In the genomic region with DNA sequence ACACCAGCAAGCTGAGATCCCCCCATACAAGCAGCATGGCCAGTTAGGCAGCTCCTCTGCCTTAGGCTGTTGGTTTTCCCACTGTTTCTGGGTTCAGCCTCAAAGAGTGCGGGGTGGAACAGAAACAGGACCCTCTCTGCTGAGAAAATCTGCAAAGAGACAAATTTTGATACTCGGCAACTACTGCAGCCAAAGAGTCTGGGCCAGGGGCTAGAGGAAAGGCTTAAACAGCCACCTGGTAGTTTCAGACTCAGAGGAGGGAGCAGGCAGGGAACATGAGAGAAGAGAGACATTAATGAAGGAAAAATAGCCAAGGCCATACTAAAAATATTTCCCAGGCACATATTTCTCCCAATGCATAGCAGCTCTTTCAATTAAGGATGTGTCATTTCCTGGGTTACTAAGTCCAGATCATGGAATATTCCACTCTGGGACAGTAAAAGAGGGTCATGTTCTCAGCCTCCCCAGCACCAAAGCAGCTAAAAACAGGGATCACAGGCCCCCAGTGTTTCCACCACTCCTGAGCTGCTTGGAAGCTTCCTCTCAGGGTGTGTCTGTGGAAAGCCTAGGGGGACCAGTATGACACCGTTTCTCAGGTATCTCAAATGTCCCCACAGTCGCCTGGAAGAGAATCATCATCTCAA, we compare ENCODE assay signal across 1 cellular context.
A peak's percentile ranks its signal among the peaks of the same experiment; 100 is the strongest.
TF ChIP-seq lines count a peak whose summit lies in the region.

No MANE protein-coding gene starts in this region.

TF ChIP-seq in HepG2, 621 proteins besides CTCF, POLR2A, EP300 and RAD21 (continued from another document):
- TF ChIP-seq ZNF790 (CRISPR knock-in tag; IDR thresholded peaks at IDR 0.05; ENCODE audit: borderline replicate concordance) (no peak), ZNF547 (CRISPR knock-in tag; IDR thresholded peaks at IDR 0.05) (no peak), PRDM10 (CRISPR knock-in tag; IDR thresholded peaks at IDR 0.05; ENCODE audit: low read depth) (0 out of 2 replicates have a peak, but pooled peaks have one; percentile 32), ZBED4 (CRISPR knock-in tag; IDR thresholded peaks at IDR 0.05; ENCODE audit: borderline replicate concordance) (no peak), HHEX (CRISPR knock-in tag; IDR thresholded peaks at IDR 0.05) (no peak), ZKSCAN8 (CRISPR knock-in tag; IDR thresholded peaks at IDR 0.05; ENCODE audit: borderline replicate concordance) (no peak), RBM22 (optimal IDR thresholded peaks at IDR 0.05; ENCODE audit: low read length) (peak; percentile 49)
TF ChIP-seq in HepG2: peak in this region for 2.
